9 cellular contexts compared by ENCODE assay signal in the genomic region with DNA sequence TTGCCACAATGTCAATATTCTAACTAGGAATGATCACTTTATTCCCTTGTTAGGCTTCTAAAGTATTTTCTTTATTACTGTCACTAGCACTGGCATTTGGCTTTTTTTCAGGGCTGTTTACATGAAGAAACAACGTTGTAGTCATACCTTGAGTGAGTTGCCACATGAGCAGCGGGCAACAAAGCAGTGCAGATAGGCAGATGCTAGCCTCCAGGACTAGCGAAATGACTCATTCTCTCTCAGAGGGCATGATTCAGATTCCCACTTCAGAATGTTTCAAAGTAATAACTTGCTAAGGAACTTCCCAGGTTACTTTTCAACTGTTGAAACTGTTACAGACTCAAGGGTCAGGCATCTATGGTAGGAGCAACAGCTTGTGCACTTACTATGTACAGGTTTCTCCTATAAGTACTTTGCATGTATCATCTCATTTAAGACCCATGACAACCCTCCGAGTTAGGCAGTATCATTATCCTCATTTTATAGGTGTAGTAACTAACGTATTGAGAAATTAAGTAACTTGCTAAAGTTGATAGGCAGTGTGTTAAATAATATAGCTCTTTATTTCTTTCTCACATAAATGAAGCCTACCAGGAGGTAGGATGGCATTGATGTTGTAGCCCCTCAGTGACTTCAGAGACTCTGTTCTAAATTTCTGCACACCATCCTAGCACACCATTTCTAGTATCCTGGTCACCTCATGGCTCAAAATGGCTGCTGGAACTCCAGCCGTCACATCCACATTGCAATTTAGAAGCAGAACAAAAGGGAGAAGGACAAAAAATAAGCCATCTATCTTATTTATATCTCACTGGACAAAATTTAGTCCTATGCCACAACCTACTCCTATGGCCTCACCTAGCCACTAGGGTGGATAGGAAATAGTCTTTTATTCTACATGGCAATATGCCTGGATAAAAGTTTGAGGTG.
DNase-seq lines count a peak whose midpoint lies in the region; ATAC-seq and TF ChIP-seq lines count a peak whose summit lies in the region.
"Had no signal": no experiment of that assay in that cellular context is flagged by ENCODE, and none has a peak within 500 bp of the region (broad histone marks: within the 10 kb centered on the region; RNA-seq: fewer than 3 reads in every experiment).

No MANE protein-coding gene starts in this region.

- intact Hi-C loops in body of pancreas (cut with DNase I), result no loop called here

- H3K27ac ChIP-seq in upper lobe of left lung (no peak overlapping the region), body of pancreas (no peak overlapping the region)
- H3K27ac ChIP-seq: 22Rv1 had no signal

- TF ChIP-seq POLR2A in upper lobe of left lung (IDR thresholded peaks at IDR 0.05) (no peak), body of pancreas (IDR thresholded peaks at IDR 0.05) (no peak)

- TF ChIP-seq EP300 in upper lobe of left lung (IDR thresholded peaks at IDR 0.05), result no peak

- peak; percentile 3 for DNase-seq in DMS 273 (lab: John Stamatoyannopoulos, UW; ENCODE audit: unreplicated experiment)
- no peak for DNase-seq in DMS 273 treated with DMSO at 0.1 percent for 48 hours (lab: John Stamatoyannopoulos, UW)
- DNase-seq in activated naive CD8-positive, alpha-beta T cell treated with anti-CD3 and anti-CD28 coated beads, Interleukin-2, amount 50 U/mL, for 16 hours (ENCODE audit: low read depth, low spot score), result peak; percentile 1
- DNase-seq in stimulated activated CD8-positive, alpha-beta memory T cell treated with anti-CD3 and anti-CD28 coated beads, Interleukin-15, amount 100 ng/mL, for 48 hours (ENCODE audit: low read depth in 2 of 2), result peak; percentile 50
- DNase-seq in nucleus accumbens (lab: John Stamatoyannopoulos, UW), result no peak
- DNase-seq in upper lobe of left lung, result no peak
- no peak for DNase-seq in body of pancreas

- peaks cover 0 to 5% (median 0%) of the 10 kb centered on the region in 4 donors for H3K4me1 ChIP-seq in upper lobe of left lung
- peaks cover 7% of the 10 kb centered on the region for H3K4me1 ChIP-seq in body of pancreas

- ATAC-seq in HG03565 (IDR thresholded peaks at IDR 0.05; ENCODE audit: unreplicated experiment) (peak; percentile 56), upper lobe of left lung (ENCODE audit: low FRiP score in 2 of 2) (no peak), body of pancreas (no peak)

- H3K4me3 ChIP-seq in upper lobe of left lung (no peak overlapping the region), body of pancreas (no peak overlapping the region)

- no peaks in the 10 kb centered on the region for H3K9me3 ChIP-seq in upper lobe of left lung
- H3K9me3 ChIP-seq in body of pancreas, result no peaks in the 10 kb centered on the region

- no peak for TF ChIP-seq CTCF in upper lobe of left lung (IDR thresholded peaks at IDR 0.05)
- no peak for TF ChIP-seq CTCF in body of pancreas (IDR thresholded peaks at IDR 0.05)

- H3K27me3 ChIP-seq in upper lobe of left lung (no peaks in the 10 kb centered on the region), body of pancreas (no peaks in the 10 kb centered on the region)

- WGBS in upper lobe of left lung, 2 donors, result 83 to 88% methylated on average over 6 of the region's 6 CpGs
- 85 to 88% methylated on average over 6 of the region's 6 CpGs for WGBS in body of pancreas, 2 donors

- H3K36me3 ChIP-seq in upper lobe of left lung (no peaks in the 10 kb centered on the region), body of pancreas (replicated peaks in 1 of 2; ENCODE audit: insufficient read depth in 1 of 2, low read depth in 2 of 2) (no peaks in the 10 kb centered on the region)

Comparison
In these comparisons a context has a peak if more than half of its experiments do, and no peak if none do; other contexts are left out.
1. DNase-seq: peak in DMS 273 (single experiment), activated naive CD8-positive, alpha-beta T cell treated with anti-CD3 and anti-CD28 coated beads, Interleukin-2, amount 50 U/mL, for 16 hours (single experiment) and stimulated activated CD8-positive, alpha-beta memory T cell treated with anti-CD3 and anti-CD28 coated beads, Interleukin-15, amount 100 ng/mL, for 48 hours (2 of 2); none in DMS 273 treated with DMSO at 0.1 percent for 48 hours (single experiment), nucleus accumbens (0 of 56), upper lobe of left lung (0 of 2) and body of pancreas (0 of 4).